ENCODE assay signal across 30 cellular contexts in genomic region chr20:35274172-35275092, GRCh38. TPM values are rescaled to one million over a fixed set of nuclear protein-coding genes. Genes with fewer than 3 reads are reported as not detected.
DNase-seq lines count a peak whose midpoint lies in the region; FAIRE-seq and TF ChIP-seq lines count a peak whose summit lies in the region.
"Had no signal": no experiment of that assay in that cellular context is flagged by ENCODE, and none has a peak within 500 bp of the region (broad histone marks: within the 10 kb centered on the region; RNA-seq: fewer than 3 reads in every experiment).

No MANE protein-coding gene starts in this region.

- POLR2A ChIA-PET in endothelial cell of umbilical vein (lab: Charles Lee): interaction anchor here (1.3 kb wide), 1 partner anchor 10 kb away, joined by 3 read pairs; the partner anchor contains the start of gene EIF6

- DNase-seq in GM12891 (ENCODE audit: insufficient read length, low spot score): no peak
- peak; percentile 24 for DNase-seq in NCI-H69 (lab: John Stamatoyannopoulos, UW)
- DNase-seq in endothelial cell of umbilical vein (ENCODE audit: low read depth, low spot score): no peak
- DNase-seq in osteoblast (ENCODE audit: insufficient read length, low spot score, missing footprints): peak; percentile 66
- no peak for DNase-seq in NCI-H2171 treated with DMSO at 0.1 percent for 48 hours (lab: John Stamatoyannopoulos, UW)
- no peak for DNase-seq in DMS53 treated with DMSO at 0.1 percent for 48 hours (lab: John Stamatoyannopoulos, UW; ENCODE audit: unreplicated experiment)
- DNase-seq in GDM1 (lab: John Stamatoyannopoulos, UW): no peak
- DNase-seq: activated CD4-positive, alpha-beta T cell treated with anti-CD3 and anti-CD28 coated beads, Interleukin-2, amount 10 ng/mL, durations not matched to agents 24 days and 14 days; activated naive CD4-positive, alpha-beta T cell treated with Interleukin-2 at 50 U/mL for 16 hours; activated T-cell treated with anti-CD3 and anti-CD28 coated beads, Interleukin-2, amount 50 U/mL, for 72 hours; DMS153; KBM-7; left ventricle myocardium inferior; MM.1S; NCI-H1417; NCI-H510A treated with DMSO at 0.1 percent for 48 hours; PC-3; stimulated activated CD4-positive, alpha-beta T cell treated with anti-CD3 and anti-CD28 coated beads, Interleukin-2, amount 100 ng/mL, for 24 hours had no signal

- H3K27me3 ChIP-seq in endothelial cell of umbilical vein (ENCODE audit: control insufficient read depth in 2 of 2, insufficient read depth in 2 of 2, low read length in 2 of 2) (no peaks in the 10 kb centered on the region), osteoblast (ENCODE audit: insufficient read depth, low read length) (no peaks in the 10 kb centered on the region)
- H3K27me3 ChIP-seq: dorsolateral prefrontal cortex, pancreas, right atrium auricular region, upper lobe of left lung had no signal

- peaks cover 8 to 12% of the 10 kb centered on the region in 2 experiments for H3K36me3 ChIP-seq in endothelial cell of umbilical vein (ENCODE audit: control insufficient read depth in 2 of 2, extremely low read depth in 1 of 2, insufficient read depth in 2 of 2, low read length in 2 of 2)
- H3K36me3 ChIP-seq in osteoblast (ENCODE audit: insufficient read depth, low read length): peaks cover 46% of the 10 kb centered on the region

- H3K4me3 ChIP-seq in endothelial cell of umbilical vein (replicated peaks in 1 of 3; ENCODE audit: insufficient read depth in 1 of 3, low read depth in 1 of 3, low read length in 3 of 3) (no peak overlapping the region), osteoblast (ENCODE audit: insufficient read depth, low read length) (no peak overlapping the region)
- H3K4me3 ChIP-seq: dorsolateral prefrontal cortex, left ventricle myocardium inferior, pancreas, right atrium auricular region, upper lobe of left lung had no signal

- no peak overlapping the region for H3K27ac ChIP-seq in endothelial cell of umbilical vein (ENCODE audit: insufficient read depth, low read depth, low read length)
- no peak overlapping the region for H3K27ac ChIP-seq in osteoblast (ENCODE audit: low read depth, low read length)
- H3K27ac ChIP-seq: left ventricle myocardium inferior, pancreas, right atrium auricular region, VCaP had no signal

- no peak overlapping the region for H3K4me2 ChIP-seq in endothelial cell of umbilical vein (ENCODE audit: insufficient read depth, low read length)
- no peak overlapping the region for H3K4me2 ChIP-seq in osteoblast (ENCODE audit: insufficient read depth, low read length)

- 0 out of 2 replicates have a peak, but pooled peaks have one; percentile 4 for TF ChIP-seq POLR2A in GM12891 (IDR thresholded peaks at IDR 0.05; ENCODE audit: low read depth, low read length)
- peak; percentile 9 for TF ChIP-seq POLR2A in endothelial cell of umbilical vein (IDR thresholded peaks at IDR 0.05; ENCODE audit: low read depth, low read length)

- BruUV-seq in endothelial cell of umbilical vein (replicated peaks; lab: Mats Ljungman, UMichigan): no TSS peak

- dilution Hi-C loops in endothelial cell of umbilical vein (cut with MboI; ENCODE audit: extremely low pct_ligation_motif_present, low sequenced_read_pairs): loop anchor here (25.0 kb wide), 1 partner anchor 437 kb away; the partner anchor contains the start of gene NCOA6

- intact Hi-C loops in endothelial cell of umbilical vein (cut with micrococcal nuclease): no loop called here

- H3K4me1 ChIP-seq in endothelial cell of umbilical vein (ENCODE audit: control insufficient read depth, extremely low read depth, insufficient read depth, low read length): peaks cover 7% of the 10 kb centered on the region
- peaks cover 25% of the 10 kb centered on the region for H3K4me1 ChIP-seq in osteoblast (ENCODE audit: insufficient read depth, low read length)

- H3K79me2 ChIP-seq in endothelial cell of umbilical vein (ENCODE audit: control insufficient read depth, insufficient read depth, low read length) (peaks cover 10% of the 10 kb centered on the region), osteoblast (ENCODE audit: insufficient read depth, low read length) (peaks cover 29% of the 10 kb centered on the region)

- FAIRE-seq in GM12891 (lab: Jason Lieb, UNC) (no peak), endothelial cell of umbilical vein (lab: Jason Lieb, UNC) (no peak)
- FAIRE-seq: G401.6, islet of Langerhans, pancreas had no signal

- no peaks in the 10 kb centered on the region for H3K9me1 ChIP-seq in endothelial cell of umbilical vein (replicated peaks; ENCODE audit: control insufficient read depth, extremely low read depth, insufficient read depth, low read length)

- H3K9me3 ChIP-seq in endothelial cell of umbilical vein (replicated peaks; ENCODE audit: control insufficient read depth, insufficient read depth, low read length): no peaks in the 10 kb centered on the region
- no peaks in the 10 kb centered on the region for H3K9me3 ChIP-seq in osteoblast (ENCODE audit: low read depth, low read length)
- H3K9me3 ChIP-seq: left ventricle myocardium inferior, pancreas, right atrium auricular region, upper lobe of left lung had no signal

- TF ChIP-seq CTCF in endothelial cell of umbilical vein (IDR thresholded peaks at IDR 0.05; ENCODE audit: extremely low read depth in 1 of 2, insufficient read depth in 1 of 2, low read depth in 1 of 2, low read length in 2 of 2) (no peak), osteoblast (IDR thresholded peaks at IDR 0.05; ENCODE audit: extremely low read depth, low read depth, low read length) (no peak)

- H2AFZ ChIP-seq in endothelial cell of umbilical vein (ENCODE audit: low read depth, low read length) (no peak overlapping the region), osteoblast (ENCODE audit: low read length) (no peak overlapping the region)

- CTCF ChIA-PET in endothelial cell of umbilical vein (lab: Charles Lee): interaction anchor here (0.8 to 1.7 kb wide), 2 partner anchors 165 to 178 kb away, joined by 3 to 5 read pairs; no protein-coding TSS in a partner anchor

- no peaks in the 10 kb centered on the region for H4K20me1 ChIP-seq in endothelial cell of umbilical vein (replicated peaks; ENCODE audit: control insufficient read depth, extremely low read depth, insufficient read depth, low read length)
- H4K20me1 ChIP-seq in osteoblast (ENCODE audit: insufficient read depth, low read length): peaks cover 7% of the 10 kb centered on the region

- no peak overlapping the region for H3K9ac ChIP-seq in endothelial cell of umbilical vein (replicated peaks; ENCODE audit: extremely low read depth, insufficient read depth, low read length)

TF ChIP-seq in GM12891, 5 proteins besides CTCF, POLR2A, EP300 and RAD21 (continues in another document):
- TF ChIP-seq TAF1 (IDR thresholded peaks at IDR 0.05; ENCODE audit: low read depth, low read length): no peak
- TF ChIP-seq POLR2AphosphoS5 (IDR thresholded peaks at IDR 0.05; ENCODE audit: low read depth, low read length): no peak

TF ChIP-seq in endothelial cell of umbilical vein, 7 proteins besides CTCF, POLR2A, EP300 and RAD21 (continues in another document):
- TF ChIP-seq FOS (IDR thresholded peaks at IDR 0.05; ENCODE audit: borderline replicate concordance, insufficient read depth, low read length) (no peak), POLR2AphosphoS5 (IDR thresholded peaks at IDR 0.05; ENCODE audit: insufficient read depth, low read depth, low read length) (no peak)

RNA-seq across cellular contexts. Expression of gene MMP24OS, which starts 3.5 kb away (rescaled TPM):
- 31.0 TPM for polyA plus RNA-seq in GM12891 (2012; ENCODE audit: low read depth, missing spikeins)
- total RNA-seq in endothelial cell of umbilical vein (52.8 and 55.6 TPM in 2 replicates), osteoblast (22.1 and 30.9 TPM in 2 replicates)
- 35.1 and 43.2 TPM in 2 replicates for polyA plus RNA-seq in endothelial cell of umbilical vein
- polyA plus RNA-seq in endothelial cell of umbilical vein (2011; cell fraction: cytosol; rRNA removed): 25.2 and 33.9 TPM in 2 replicates
- polyA plus RNA-seq in endothelial cell of umbilical vein (2011; cell fraction: nucleus; rRNA removed): 18.0 and 21.5 TPM in 2 replicates
- polyA plus RNA-seq in endothelial cell of umbilical vein (2012): 31.8 and 52.0 TPM in 2 replicates
- polyA minus RNA-seq in endothelial cell of umbilical vein: 15.2 and 20.2 TPM in 2 replicates
- polyA minus RNA-seq in endothelial cell of umbilical vein (2011; cell fraction: cytosol; rRNA and poly(A)+ RNA removed): 19.6 TPM
- polyA minus RNA-seq in endothelial cell of umbilical vein (2011; cell fraction: nucleus; rRNA and poly(A)+ RNA removed): 15.6 and 16.3 TPM in 2 replicates

RNA-seq across cellular contexts. Expression of gene EIF6, which starts 10.1 kb away (rescaled TPM):
- 88.4 TPM for polyA plus RNA-seq in GM12891 (2012; ENCODE audit: low read depth, missing spikeins)
- 124 and 153 TPM in 2 replicates for total RNA-seq in endothelial cell of umbilical vein
- polyA plus RNA-seq in endothelial cell of umbilical vein: 286 and 383 TPM in 2 replicates
- polyA plus RNA-seq in endothelial cell of umbilical vein (2011; cell fraction: cytosol; rRNA removed): 212 and 219 TPM in 2 replicates
- 121 and 152 TPM in 2 replicates for polyA plus RNA-seq in endothelial cell of umbilical vein (2011; cell fraction: nucleus; rRNA removed)
- polyA plus RNA-seq in endothelial cell of umbilical vein (2012): 128 and 134 TPM in 2 replicates
- polyA minus RNA-seq in endothelial cell of umbilical vein: 117 and 150 TPM in 2 replicates
- polyA minus RNA-seq in endothelial cell of umbilical vein (2011; cell fraction: cytosol; rRNA and poly(A)+ RNA removed): 111 TPM
- polyA minus RNA-seq in endothelial cell of umbilical vein (2011; cell fraction: nucleus; rRNA and poly(A)+ RNA removed): 22.6 and 26.3 TPM in 2 replicates
- 109 and 121 TPM in 2 replicates for total RNA-seq in osteoblast

RNA-seq across cellular contexts. Expression of gene FAM83C, which starts 17.8 kb away (rescaled TPM):
- 0.06 TPM for polyA plus RNA-seq in GM12891 (2012; ENCODE audit: low read depth, missing spikeins)
- total RNA-seq in endothelial cell of umbilical vein: not detected in 2 replicates
- not detected in 2 replicates for polyA plus RNA-seq in endothelial cell of umbilical vein
- polyA plus RNA-seq in endothelial cell of umbilical vein (2011; cell fraction: cytosol; rRNA removed): not detected in 2 replicates
- polyA plus RNA-seq in endothelial cell of umbilical vein (2011; cell fraction: nucleus; rRNA removed): not detected in 2 replicates
- polyA plus RNA-seq in endothelial cell of umbilical vein (2012): not detected in 2 replicates
- polyA minus RNA-seq in endothelial cell of umbilical vein: not detected in 2 replicates
- not detected for polyA minus RNA-seq in endothelial cell of umbilical vein (2011; cell fraction: cytosol; rRNA and poly(A)+ RNA removed)
- not detected in 2 replicates for polyA minus RNA-seq in endothelial cell of umbilical vein (2011; cell fraction: nucleus; rRNA and poly(A)+ RNA removed)
- not detected in 2 replicates for total RNA-seq in osteoblast
- total RNA-seq: activated CD4-positive, alpha-beta T cell treated with anti-CD3 and anti-CD28 coated beads, Interleukin-2, amount 10 ng/mL, durations not matched to agents 24 days and 14 days; activated T-cell treated with anti-CD3 and anti-CD28 coated beads, Interleukin-2, amount 50 U/mL, for 72 hours; cerebellum; glomerular endothelial cell; HT1080; left ventricle myocardium inferior; mesothelial cell of epicardium; pancreas; PC-3; right atrium auricular region; Right ventricle myocardium superior; upper lobe of left lung had no signal
- polyA plus RNA-seq: pancreas had no signal

RNA-seq across cellular contexts. Expression of gene MMP24, which starts 47.9 kb away (rescaled TPM):
- polyA plus RNA-seq in GM12891 (2012; ENCODE audit: low read depth, missing spikeins): 0.17 TPM
- 0.27 and 0.32 TPM in 2 replicates for total RNA-seq in endothelial cell of umbilical vein
- polyA plus RNA-seq in endothelial cell of umbilical vein: 0.48 and 0.54 TPM in 2 replicates
- polyA plus RNA-seq in endothelial cell of umbilical vein (2011; cell fraction: cytosol; rRNA removed): 0.44 and 0.48 TPM in 2 replicates
- polyA plus RNA-seq in endothelial cell of umbilical vein (2011; cell fraction: nucleus; rRNA removed): 0.27 and 0.28 TPM in 2 replicates
- polyA plus RNA-seq in endothelial cell of umbilical vein (2012): 1.5 and 2.5 TPM in 2 replicates
- 0.19 and 0.28 TPM in 2 replicates for polyA minus RNA-seq in endothelial cell of umbilical vein
- polyA minus RNA-seq in endothelial cell of umbilical vein (2011; cell fraction: cytosol; rRNA and poly(A)+ RNA removed): 0.20 TPM
- polyA minus RNA-seq in endothelial cell of umbilical vein (2011; cell fraction: nucleus; rRNA and poly(A)+ RNA removed): 0.10 and 0.24 TPM in 2 replicates
- total RNA-seq in osteoblast: 0.88 and 1.1 TPM in 2 replicates
- total RNA-seq: activated CD4-positive, alpha-beta T cell treated with anti-CD3 and anti-CD28 coated beads, Interleukin-2, amount 10 ng/mL, durations not matched to agents 24 days and 14 days; activated T-cell treated with anti-CD3 and anti-CD28 coated beads, Interleukin-2, amount 50 U/mL, for 72 hours had no signal

Comparison
In these comparisons a context has a peak if more than half of its experiments do, and no peak if none do; other contexts are left out.
1. DNase-seq: peak in NCI-H69 (single experiment) and osteoblast (single experiment); none in GM12891 (single experiment), endothelial cell of umbilical vein (single experiment), NCI-H2171 treated with DMSO at 0.1 percent for 48 hours (single experiment), DMS53 treated with DMSO at 0.1 percent for 48 hours (single experiment) and GDM1 (single experiment).